Comparison of ENCODE assay signal across 8 cellular contexts in the genomic region with DNA sequence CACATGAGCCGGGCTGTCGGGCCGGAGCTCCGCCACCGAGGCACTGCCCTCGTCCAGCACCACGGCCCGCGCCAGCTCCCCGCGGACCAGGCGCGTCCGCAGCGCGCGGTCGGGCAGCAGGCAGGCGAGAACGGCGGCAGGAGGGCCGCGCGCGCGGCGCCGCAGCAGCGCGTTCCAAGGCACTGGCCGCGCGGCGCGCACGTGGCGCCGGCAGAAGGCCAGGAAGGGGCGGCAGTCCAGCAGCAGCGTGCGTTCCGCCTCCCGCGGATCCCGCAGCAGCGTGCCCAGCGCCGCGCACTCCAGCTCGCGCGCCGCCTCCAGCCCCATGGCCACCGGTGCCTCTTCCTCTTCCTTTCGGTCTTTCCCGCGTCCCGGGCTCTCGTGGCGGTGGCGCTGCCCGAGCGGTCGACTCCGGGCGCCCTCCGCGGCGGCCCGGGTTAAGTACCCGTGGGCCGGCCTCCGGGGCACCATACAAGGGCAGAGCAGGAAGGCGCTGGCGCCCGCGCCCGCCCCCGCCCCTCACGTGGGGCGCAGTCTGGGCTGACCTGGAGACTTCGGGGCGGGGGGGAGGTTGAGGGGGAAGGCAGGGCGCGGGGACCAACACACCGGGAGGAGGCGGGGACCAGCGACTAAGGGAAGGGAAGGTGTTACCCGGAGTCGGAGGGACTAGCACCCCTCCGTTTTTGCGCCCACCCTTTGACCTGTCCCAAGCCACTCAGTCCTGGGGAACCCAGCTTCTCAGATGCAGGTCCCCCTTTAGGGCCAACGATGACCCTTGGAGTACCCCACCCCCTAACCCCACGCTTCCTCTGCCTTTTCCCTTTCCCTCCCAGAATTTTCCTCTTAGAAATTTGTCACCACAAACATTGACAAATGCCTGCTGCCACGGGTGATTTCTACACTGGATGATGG. TPM values are rescaled to one million over a fixed set of nuclear protein-coding genes. Genes with fewer than 3 reads are reported as not detected.
DNase-seq lines count a peak whose midpoint lies in the region; ATAC-seq and TF ChIP-seq lines count a peak whose summit lies in the region.

Gene DUSP2 (minus strand): TSS at position 413 of the 912 bp plus-strand sequence. CDS start 86 bp downstream, at position 327.

- intact Hi-C loops in IMR-90 (cut with micrococcal nuclease), result loop anchor here (5.0 kb wide), 1 partner anchor 62 kb away; the partner anchor contains the start of gene STARD7
- intact Hi-C loops in T-helper 1 cell treated with Interleukin-12 subunit alpha and Interleukin-12 subunit beta and Interleukin-4 antibody, amounts not matched to agents 30 ng/mL and 1 ng/mL, for 36 hours (cut with micrococcal nuclease), result loop anchor here (1.0 to 5.0 kb wide), 8 partner anchors 29 to 1852 kb away; partner anchors contain the start of genes ACTR1B, ADRA2B, KANSL3 and NCAPH

- H3K4me2 ChIP-seq in DOHH2 (ENCODE audit: low read length) (peak within 1 kb of the TSS; percentile 94), IMR-90 (ENCODE audit: low read depth, low read length) (peak within 1 kb of the TSS; percentile 82)

- H3K4ac ChIP-seq in IMR-90 (ENCODE audit: low read depth, low read length), result peak within 1 kb of the TSS; percentile 21

- peaks cover 29% of the 10 kb centered on the region for H3K79me2 ChIP-seq in DOHH2 (ENCODE audit: control insufficient read depth, low read length)

- H2AFZ ChIP-seq in IMR-90 (replicated peaks; ENCODE audit: low read length, poor library complexity), result peak within 1 kb of the TSS; percentile 93

- H2AK5ac ChIP-seq in IMR-90 (ENCODE audit: low read depth, low read length), result 0 out of 2 replicates have a peak within 1 kb of the TSS, but pooled peaks have one; percentile 52

- H2BK5ac ChIP-seq in IMR-90 (ENCODE audit: low read depth, low read length, poor library complexity, severe bottlenecking), result no peak within 1 kb of the TSS

- peak; percentile 95 for TF ChIP-seq POLR2A in IMR-90 (IDR thresholded peaks at IDR 0.05; ENCODE audit: low read depth, low read length)

- H2BK120ac ChIP-seq in IMR-90 (ENCODE audit: low read depth, low read length), result no peak within 1 kb of the TSS

- H3K36me3 ChIP-seq in DOHH2 (ENCODE audit: control insufficient read depth, low read length) (peaks cover 32% of the 10 kb centered on the region), IMR-90 (ENCODE audit: control insufficient read depth, insufficient read depth, low read length) (no peaks in the 10 kb centered on the region)

- in situ Hi-C loops in IMR-90 (cut with MboI; ENCODE audit: low sequenced_read_pairs), result no loop called here

- H3K9ac ChIP-seq in IMR-90 (ENCODE audit: low read depth, low read length), result 0 out of 2 replicates have a peak within 1 kb of the TSS, but pooled peaks have one; percentile 17

- peaks cover 0 to 4% of the 10 kb centered on the region in 2 experiments; a peak in 1 of 4 replicates for H3K79me1 ChIP-seq in IMR-90 (ENCODE audit: low read depth in 1 of 2, low read length in 2 of 2)

- peak within 1 kb of the TSS; percentile 84 for H2AK9ac ChIP-seq in IMR-90 (replicated peaks; ENCODE audit: low read depth, low read length, poor library complexity)

- TF ChIP-seq CTCF in DOHH2 (IDR thresholded peaks at IDR 0.05; ENCODE audit: low read depth, low read length, poor library complexity, severe bottlenecking) (no peak), IMR-90 (conservative IDR thresholded peaks at IDR 0.05; ENCODE audit: low read depth, low read length) (no peak), retinal pigment epithelial cell (conservative IDR thresholded peaks at IDR 0.05; ENCODE audit: low read depth, low read length) (no peak)

- peak within 1 kb of the TSS in 1 of 2 experiments; percentile 1; a peak in 1 of 4 replicates for H4K8ac ChIP-seq in IMR-90 (ENCODE audit: low read depth in 2 of 2, low read length in 2 of 2)

- no peak within 1 kb of the TSS for H3K56ac ChIP-seq in IMR-90 (ENCODE audit: extremely low read depth, insufficient read depth, low read length)

- no peak within 1 kb of the TSS for H3K23ac ChIP-seq in IMR-90 (ENCODE audit: low read depth, low read length)

- H4K20me1 ChIP-seq in DOHH2 (ENCODE audit: control insufficient read depth, insufficient read depth, low read depth, low read length) (peaks cover 20% of the 10 kb centered on the region), IMR-90 (ENCODE audit: insufficient read depth, low read length) (no peaks in the 10 kb centered on the region; the same call in 1 of the 2 replicates)

- no TSS peak for BruUV-seq in IMR-90 (replicated peaks; lab: Mats Ljungman, UMichigan)

- H3K9me3 ChIP-seq in DOHH2 (ENCODE audit: control insufficient read depth, insufficient read depth, low read length), result no peaks in the 10 kb centered on the region
- H3K9me3 ChIP-seq in IMR-90 (ENCODE audit: control insufficient read depth, insufficient read depth, low read length), result no peaks in the 10 kb centered on the region

- H3K27ac ChIP-seq in DOHH2 (ENCODE audit: low read depth, low read length) (peak within 1 kb of the TSS; percentile 90), IMR-90 (ENCODE audit: insufficient read depth, low read length) (no peak within 1 kb of the TSS; the same call in 1 of the 2 replicates)

- dilution Hi-C loops in IMR-90 (cut with HindIII; ENCODE audit: low sequenced_read_pairs, unreplicated experiment), result no loop called here

- H3K27me3 ChIP-seq in DOHH2 (ENCODE audit: control insufficient read depth, low read length), result no peaks in the 10 kb centered on the region
- no peaks in the 10 kb centered on the region for H3K27me3 ChIP-seq in IMR-90 (ENCODE audit: control insufficient read depth, insufficient read depth, low read length)

- no peaks in the 10 kb centered on the region for H3K9me2 ChIP-seq in DOHH2 (replicated peaks; ENCODE audit: control insufficient read depth, low read length)

- no peak within 1 kb of the TSS for H3K18ac ChIP-seq in IMR-90 (ENCODE audit: low read depth, low read length)

- WGBS in IMR-90 (ENCODE audit: extremely low coverage in 2 of 2, insufficient read length in 1 of 2), 2 experiments, result 2% methylated on average over 36 of the region's 95 CpGs; no CpG with 5 or more reads in 1 of the 2 experiments

- no peak within 1 kb of the TSS; the same call in 1 of the 2 replicates for H3K14ac ChIP-seq in IMR-90 (replicated peaks; ENCODE audit: low read depth, low read length)

- peaks cover 69% of the 10 kb centered on the region for H3K4me1 ChIP-seq in DOHH2 (ENCODE audit: control insufficient read depth, low read length)
- H3K4me1 ChIP-seq in IMR-90 (ENCODE audit: control insufficient read depth, insufficient read depth, low read length), result peaks cover 5% of the 10 kb centered on the region; the same call in 1 of the 2 replicates

- no peak within 1 kb of the TSS; the same call in 1 of the 2 replicates for H4K91ac ChIP-seq in IMR-90 (ENCODE audit: insufficient read depth, low read depth, low read length)

- no peak within 1 kb of the TSS for H2BK20ac ChIP-seq in IMR-90 (ENCODE audit: low read depth, low read length)

- no peak within 1 kb of the TSS for H2BK15ac ChIP-seq in IMR-90 (ENCODE audit: low read depth, low read length)

- POLR2A ChIA-PET in IMR-90 (lab: Charles Lee; ENCODE audit: unreplicated experiment), result no interaction called here

- ATAC-seq in GM21526 (IDR thresholded peaks at IDR 0.05; ENCODE audit: low FRiP score, unreplicated experiment) (peak; percentile 43), IMR-90 (ENCODE audit: low read depth) (peak; percentile 85)

- H4K5ac ChIP-seq in IMR-90 (ENCODE audit: low read depth, low read length), result no peak within 1 kb of the TSS

- peak; percentile 59 for DNase-seq in IMR-90
- DNase-seq in amniotic stem cell (lab: John Stamatoyannopoulos, UW), result peak; percentile 32
- peak; percentile 77 for DNase-seq in hepatic stellate cell (ENCODE audit: low spot score)
- peak; percentile 32 for DNase-seq in retinal pigment epithelial cell (ENCODE audit: low read depth)
- DNase-seq in SHP77 treated with DMSO at 0.1 percent for 48 hours (lab: John Stamatoyannopoulos, UW), result no peak

- CTCF ChIA-PET in IMR-90 (lab: Yijun Ruan, JAX), result interaction anchor here (1.3 kb wide), 1 partner anchor 29 kb away, joined by 4 read pairs; no protein-coding TSS in a partner anchor

- peak within 1 kb of the TSS; percentile 97 for H3K4me3 ChIP-seq in DOHH2 (ENCODE audit: low read length)
- H3K4me3 ChIP-seq in IMR-90 (ENCODE audit: insufficient read depth, low read depth, low read length), result peak within 1 kb of the TSS; percentile 65
- H3K4me3 ChIP-seq in retinal pigment epithelial cell (ENCODE audit: low read length), result peak within 1 kb of the TSS; percentile 46

- peaks cover 22% of the 10 kb centered on the region for H3F3A ChIP-seq in DOHH2 (ENCODE audit: control insufficient read depth, insufficient read depth)

- TF ChIP-seq RAD21 in IMR-90 (IDR thresholded peaks at IDR 0.05; ENCODE audit: low read length), result no peak

- no peaks in the 10 kb centered on the region for H3K9me1 ChIP-seq in IMR-90 (ENCODE audit: insufficient read depth, low read length)

TF ChIP-seq in IMR-90, 13 proteins besides CTCF, POLR2A, EP300 and RAD21:
- no peak for TF ChIP-seq MAFK (IDR thresholded peaks at IDR 0.05; ENCODE audit: low read depth, low read length)
- no peak for TF ChIP-seq NFE2L2 (IDR thresholded peaks at IDR 0.05; ENCODE audit: low read depth, low read length)
- TF ChIP-seq BHLHE40 (IDR thresholded peaks at IDR 0.05; ENCODE audit: low read depth, low read length), result peak; percentile 76
- TF ChIP-seq MXI1 (IDR thresholded peaks at IDR 0.05; ENCODE audit: borderline replicate concordance, low read depth, low read length), result peak; percentile 96
- peak; percentile 83 for TF ChIP-seq USF2 (IDR thresholded peaks at IDR 0.05; ENCODE audit: low read depth, low read length)
- TF ChIP-seq MAZ (IDR thresholded peaks at IDR 0.05; ENCODE audit: borderline replicate concordance, low read depth, low read length), result 0 out of 2 replicates have a peak, but pooled peaks have one; percentile 22

RNA-seq across cellular contexts. Expression of gene DUSP2, which starts in this region (rescaled TPM):
- total RNA-seq in IMR-90 (2012; rRNA removed), result 1.8 and 2.5 TPM in 2 replicates
- polyA plus RNA-seq in IMR-90 (2012; rRNA removed), result 3.8 and 4.8 TPM in 2 replicates
- 2.9 and 15.4 TPM in 2 replicates for polyA plus RNA-seq in IMR-90 (2012; cell fraction: cytosol; rRNA removed)
- polyA plus RNA-seq in IMR-90 (2012; cell fraction: nucleus; rRNA removed; ENCODE audit: low replicate concordance), result 61.4 and 76.2 TPM in 2 replicates
- total RNA-seq in T-helper 1 cell treated with Interleukin-12 subunit alpha and Interleukin-12 subunit beta and Interleukin-4 antibody, amounts not matched to agents 30 ng/mL and 1 ng/mL, for 36 hours, result 71.0 and 74.7 TPM in 2 replicates

Comparison
In these comparisons a context has a peak if more than half of its experiments do, and no peak if none do; other contexts are left out.
1. RNA of gene DUSP2 (total RNA-seq): 71.0 to 74.7 TPM in T-helper 1 cell treated with Interleukin-12 subunit alpha and Interleukin-12 subunit beta and Interleukin-4 antibody, amounts not matched to agents 30 ng/mL and 1 ng/mL, for 36 hours; 1.8 to 2.5 TPM in IMR-90; every median in the first group is over 10 times any median in the second.
2. H3K4me3 ChIP-seq: peak in every context shown above with its lines; median percentile 97 in DOHH2; 65 in IMR-90; 46 in retinal pigment epithelial cell.